In genomic region chr18:46097853-46098615, GRCh38 we compare ENCODE assay signal across 1 cellular context.
A peak's percentile ranks its signal among the peaks of the same experiment; 100 is the strongest.
TF ChIP-seq lines count a peak whose summit lies in the region.

Gene ATP5F1A, minus strand, starts transcription at chr18:46098296. Its CDS starts 65 bp downstream, at chr18:46098231.

TF ChIP-seq in K562, 482 proteins besides CTCF, POLR2A, EP300 and RAD21 (continued from another document):
- TF ChIP-seq, protein P1, sequence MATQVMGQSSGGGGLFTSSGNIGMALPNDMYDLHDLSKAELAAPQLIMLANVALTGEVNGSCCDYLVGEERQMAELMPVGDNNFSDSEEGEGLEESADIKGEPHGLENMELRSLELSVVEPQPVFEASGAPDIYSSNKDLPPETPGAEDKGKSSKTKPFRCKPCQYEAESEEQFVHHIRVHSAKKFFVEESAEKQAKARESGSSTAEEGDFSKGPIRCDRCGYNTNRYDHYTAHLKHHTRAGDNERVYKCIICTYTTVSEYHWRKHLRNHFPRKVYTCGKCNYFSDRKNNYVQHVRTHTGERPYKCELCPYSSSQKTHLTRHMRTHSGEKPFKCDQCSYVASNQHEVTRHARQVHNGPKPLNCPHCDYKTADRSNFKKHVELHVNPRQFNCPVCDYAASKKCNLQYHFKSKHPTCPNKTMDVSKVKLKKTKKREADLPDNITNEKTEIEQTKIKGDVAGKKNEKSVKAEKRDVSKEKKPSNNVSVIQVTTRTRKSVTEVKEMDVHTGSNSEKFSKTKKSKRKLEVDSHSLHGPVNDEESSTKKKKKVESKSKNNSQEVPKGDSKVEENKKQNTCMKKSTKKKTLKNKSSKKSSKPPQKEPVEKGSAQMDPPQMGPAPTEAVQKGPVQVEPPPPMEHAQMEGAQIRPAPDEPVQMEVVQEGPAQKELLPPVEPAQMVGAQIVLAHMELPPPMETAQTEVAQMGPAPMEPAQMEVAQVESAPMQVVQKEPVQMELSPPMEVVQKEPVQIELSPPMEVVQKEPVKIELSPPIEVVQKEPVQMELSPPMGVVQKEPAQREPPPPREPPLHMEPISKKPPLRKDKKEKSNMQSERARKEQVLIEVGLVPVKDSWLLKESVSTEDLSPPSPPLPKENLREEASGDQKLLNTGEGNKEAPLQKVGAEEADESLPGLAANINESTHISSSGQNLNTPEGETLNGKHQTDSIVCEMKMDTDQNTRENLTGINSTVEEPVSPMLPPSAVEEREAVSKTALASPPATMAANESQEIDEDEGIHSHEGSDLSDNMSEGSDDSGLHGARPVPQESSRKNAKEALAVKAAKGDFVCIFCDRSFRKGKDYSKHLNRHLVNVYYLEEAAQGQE (CRISPR knock-in tag; IDR thresholded peaks at IDR 0.05; ENCODE audit: low read depth) = 0 out of 2 replicates have a peak, but pooled peaks have one; percentile 29
- TF ChIP-seq RBBP5 (IDR thresholded peaks at IDR 0.05; ENCODE audit: borderline replicate concordance, insufficient read depth, low read length, poor library complexity, severe bottlenecking) (peak; percentile 94), ZFX (CRISPR knock-in tag; IDR thresholded peaks at IDR 0.05) (peak; percentile 72), EP400 (IDR thresholded peaks at IDR 0.05) (peak; percentile 92), NUFIP1 (IDR thresholded peaks at IDR 0.05; ENCODE audit: partially characterized antibody) (no peak), ZNF592 (IDR thresholded peaks at IDR 0.05) (peak; percentile 92; the same call in 1 of the 2 replicates), CTCFL (IDR thresholded peaks at IDR 0.05; ENCODE audit: borderline replicate concordance, insufficient read depth, low read depth, low read length, poor library complexity, severe bottlenecking) (peak; percentile 10), USF2 (CRISPR knock-in tag; IDR thresholded peaks at IDR 0.05) (peak; percentile 61), EGR1 (conservative IDR thresholded peaks at IDR 0.05) (peak; percentile 45), RBM25 (IDR thresholded peaks at IDR 0.05; ENCODE audit: low read depth, low read length, severe bottlenecking) (no peak), ZNF12 (CRISPR knock-in tag; IDR thresholded peaks at IDR 0.05) (no peak), HOMEZ (CRISPR knock-in tag; IDR thresholded peaks at IDR 0.05) (0 out of 2 replicates have a peak, but pooled peaks have one; percentile 11), E2F5 (CRISPR knock-in tag; IDR thresholded peaks at IDR 0.05) (0 out of 2 replicates have a peak, but pooled peaks have one; percentile 37), MTA3 (IDR thresholded peaks at IDR 0.05; ENCODE audit: borderline replicate concordance) (no peak; the same call in 1 of the 2 replicates), NCOR1 (IDR thresholded peaks at IDR 0.05) (0 out of 2 replicates have a peak, but pooled peaks have one; percentile 3), HDAC1 (IDR thresholded peaks at IDR 0.05) (peak in 1 of 2 experiments; percentile 78; a peak in 2 of 4 replicates), TAF7 (tag; IDR thresholded peaks at IDR 0.05) (peak; percentile 13; the same call in 1 of the 2 replicates), PCBP1 (IDR thresholded peaks at IDR 0.05; ENCODE audit: low read depth, low read length, poor library complexity, severe bottlenecking) (peak; percentile 58), ZNF184 (CRISPR knock-in tag; IDR thresholded peaks at IDR 0.05) (no peak), ZNF584 (CRISPR knock-in tag; IDR thresholded peaks at IDR 0.05; ENCODE audit: low read depth) (peak; percentile 78)
- TF ChIP-seq, protein P2, sequence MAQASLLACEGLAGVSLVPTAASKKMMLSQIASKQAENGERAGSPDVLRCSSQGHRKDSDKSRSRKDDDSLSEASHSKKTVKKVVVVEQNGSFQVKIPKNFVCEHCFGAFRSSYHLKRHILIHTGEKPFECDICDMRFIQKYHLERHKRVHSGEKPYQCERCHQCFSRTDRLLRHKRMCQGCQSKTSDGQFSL (CRISPR knock-in tag; IDR thresholded peaks at IDR 0.05) = peak; percentile 38; the same call in 1 of the 2 replicates
- TF ChIP-seq, protein P2 (tag; IDR thresholded peaks at IDR 0.05) = peak in 1 of 2 experiments; percentile 84; a peak in 2 of 4 replicates
